ENCODE assay signal across 10 cellular contexts in genomic region chr10:30587522-30588031, GRCh38. TPM values are rescaled to one million over a fixed set of nuclear protein-coding genes. Genes with fewer than 3 reads are reported as not detected.
DNase-seq lines count a peak whose midpoint lies in the region; ATAC-seq, FAIRE-seq and TF ChIP-seq lines count a peak whose summit lies in the region.
"Had no signal": no experiment of that assay in that cellular context is flagged by ENCODE, and none has a peak within 500 bp of the region (broad histone marks: within the 10 kb centered on the region; RNA-seq: fewer than 3 reads in every experiment).

No MANE protein-coding gene starts in this region.

- intact Hi-C loops in lower lobe of right lung (cut with DNase I): no loop called here

- no peaks in the 10 kb centered on the region for H3K27me3 ChIP-seq in lower lobe of right lung (ENCODE audit: low read depth)
- peaks cover 0 to 2% of the 10 kb centered on the region in 2 experiments for H3K27me3 ChIP-seq in mesenchymal stem cell (ENCODE audit: control insufficient read depth in 1 of 2, insufficient read depth in 1 of 2, low read length in 2 of 2)

- no peak overlapping the region for H3K14ac ChIP-seq in mesenchymal stem cell (ENCODE audit: low read length in 2 of 2)

- no peaks in the 10 kb centered on the region for H3K9me3 ChIP-seq in lower lobe of right lung
- H3K9me3 ChIP-seq in mesenchymal stem cell (ENCODE audit: control insufficient read depth, low read length): no peaks in the 10 kb centered on the region

- 53% methylated on average over 8 of the region's 8 CpGs for WGBS in mesenchymal stem cell

- H2AFZ ChIP-seq in mesenchymal stem cell (ENCODE audit: low read depth, low read length): no peak overlapping the region

- H2BK15ac ChIP-seq in mesenchymal stem cell (ENCODE audit: low read depth, poor library complexity, severe bottlenecking): no peak overlapping the region

- H3K27ac Mint-ChIP-seq in activated T-cell treated with anti-CD3 and anti-CD28 coated beads, Interleukin-2, amount 50 U/mL, for 72 hours: no peak overlapping the region
- H3K27ac Mint-ChIP-seq: nephron had no signal

- H3K9me3 Mint-ChIP-seq in activated T-cell treated with anti-CD3 and anti-CD28 coated beads, Interleukin-2, amount 50 U/mL, for 72 hours: no peaks in the 10 kb centered on the region
- H3K9me3 Mint-ChIP-seq: nephron had no signal

- H3K23ac ChIP-seq in mesenchymal stem cell (ENCODE audit: low read length in 2 of 2): no peak overlapping the region

- no peak overlapping the region for H3K18ac ChIP-seq in mesenchymal stem cell (ENCODE audit: low read depth in 1 of 2, low read length in 2 of 2)

- H3K4me1 Mint-ChIP-seq in activated T-cell treated with anti-CD3 and anti-CD28 coated beads, Interleukin-2, amount 50 U/mL, for 72 hours (ENCODE audit: low read depth): peaks cover 12% of the 10 kb centered on the region

- no peak overlapping the region for H3K4me3 Mint-ChIP-seq in activated T-cell treated with anti-CD3 and anti-CD28 coated beads, Interleukin-2, amount 50 U/mL, for 72 hours
- H3K4me3 Mint-ChIP-seq: nephron had no signal

- DNase-seq in OCI-M1 (lab: John Stamatoyannopoulos, UW) (peak; percentile 92), lower lobe of right lung (peak; percentile 70), NCI-H510A treated with DMSO at 0.1 percent for 48 hours (lab: John Stamatoyannopoulos, UW) (no peak), urothelium cell line (ENCODE audit: low spot score) (no peak), mesenchymal stem cell (no peak)
- no peak for DNase-seq in activated T-cell treated with anti-CD3 and anti-CD28 coated beads, Interleukin-2, amount 50 U/mL, for 72 hours

- TF ChIP-seq CTCF in lower lobe of right lung (IDR thresholded peaks at IDR 0.05): no peak

- H3K4ac ChIP-seq in mesenchymal stem cell (ENCODE audit: low read depth in 1 of 2, low read length in 2 of 2): no peak overlapping the region

- H4K8ac ChIP-seq in mesenchymal stem cell (ENCODE audit: low read length): no peak overlapping the region

- H4K91ac ChIP-seq in mesenchymal stem cell (ENCODE audit: low read length): no peak overlapping the region

- H2BK120ac ChIP-seq in mesenchymal stem cell (ENCODE audit: low read depth, low read length): no peak overlapping the region

- H3K4me1 ChIP-seq in lower lobe of right lung: peaks cover 34% of the 10 kb centered on the region
- H3K4me1 ChIP-seq in mesenchymal stem cell (ENCODE audit: control insufficient read depth, insufficient read depth, low read depth, low read length): peaks cover 6% of the 10 kb centered on the region

- peak; percentile 84 for ATAC-seq in GM18907 (IDR thresholded peaks at IDR 0.05; ENCODE audit: unreplicated experiment)
- ATAC-seq in HG02870 (IDR thresholded peaks at IDR 0.05; ENCODE audit: unreplicated experiment): peak; percentile 78
- peak; percentile 60 to 74 for ATAC-seq in lower lobe of right lung
- ATAC-seq in activated T-cell treated with anti-CD3 and anti-CD28 coated beads, Interleukin-2, amount 50 U/mL, for 72 hours (replicated peaks in 1 of 2): no peak

- no peak overlapping the region for H3K4me3 ChIP-seq in lower lobe of right lung
- no peak overlapping the region for H3K4me3 ChIP-seq in mesenchymal stem cell (ENCODE audit: insufficient read depth in 1 of 2, low read depth in 1 of 2, low read length in 2 of 2)

- H3K27me3 Mint-ChIP-seq in activated T-cell treated with anti-CD3 and anti-CD28 coated beads, Interleukin-2, amount 50 U/mL, for 72 hours (ENCODE audit: low read depth): no peaks in the 10 kb centered on the region

- H3K4me2 ChIP-seq in mesenchymal stem cell (ENCODE audit: low read length, poor library complexity, severe bottlenecking): no peak overlapping the region

- H3K36me3 ChIP-seq in lower lobe of right lung (no peaks in the 10 kb centered on the region), mesenchymal stem cell (ENCODE audit: control insufficient read depth in 1 of 2, insufficient read depth in 2 of 2, low read depth in 1 of 2, low read length in 2 of 2) (no peaks in the 10 kb centered on the region)

- no peak overlapping the region for H3K9ac ChIP-seq in mesenchymal stem cell (ENCODE audit: low read length)

- H2BK5ac ChIP-seq in mesenchymal stem cell (ENCODE audit: low read depth, low read length, poor library complexity, severe bottlenecking): no peak overlapping the region

- H3K27ac ChIP-seq in lower lobe of right lung (peak overlapping the region; percentile 34), mesenchymal stem cell (ENCODE audit: low read length, poor library complexity, severe bottlenecking) (no peak overlapping the region)

- H2BK12ac ChIP-seq in mesenchymal stem cell (ENCODE audit: low read length in 2 of 2): no peak overlapping the region

- H3K36me3 Mint-ChIP-seq in activated T-cell treated with anti-CD3 and anti-CD28 coated beads, Interleukin-2, amount 50 U/mL, for 72 hours (ENCODE audit: insufficient read depth in 2 of 2): no peaks in the 10 kb centered on the region

- H2AK5ac ChIP-seq in mesenchymal stem cell (ENCODE audit: low read length, severe bottlenecking): no peak overlapping the region

- FAIRE-seq in urothelium cell line (lab: Jason Lieb, UNC): no peak

- no peaks in the 10 kb centered on the region for H3K79me1 ChIP-seq in mesenchymal stem cell (replicated peaks; ENCODE audit: low read length, poor library complexity, severe bottlenecking)

RNA-seq across cellular contexts. Expression of gene LYZL2, which starts 42.0 kb away (rescaled TPM):
- not detected for total RNA-seq in lower lobe of right lung
- total RNA-seq in activated T-cell treated with anti-CD3 and anti-CD28 coated beads, Interleukin-2, amount 50 U/mL, for 72 hours: not detected
- polyA plus RNA-seq in mesenchymal stem cell (2013, experiment 1 of 2): not detected
- not detected for polyA plus RNA-seq in mesenchymal stem cell (2013, experiment 2 of 2)
- total RNA-seq: LHCN-M2 had no signal

Comparison
In these comparisons a context has a peak if more than half of its experiments do, and no peak if none do; other contexts are left out.
1. ATAC-seq: peak in GM18907 (single experiment), HG02870 (single experiment) and lower lobe of right lung (2 of 2); none in activated T-cell treated with anti-CD3 and anti-CD28 coated beads, Interleukin-2, amount 50 U/mL, for 72 hours (0 of 2).
2. DNase-seq: peak in OCI-M1 (single experiment) and lower lobe of right lung (single experiment); none in activated T-cell treated with anti-CD3 and anti-CD28 coated beads, Interleukin-2, amount 50 U/mL, for 72 hours (0 of 2), NCI-H510A treated with DMSO at 0.1 percent for 48 hours (single experiment), urothelium cell line (single experiment) and mesenchymal stem cell (single experiment).